In the genomic region with DNA sequence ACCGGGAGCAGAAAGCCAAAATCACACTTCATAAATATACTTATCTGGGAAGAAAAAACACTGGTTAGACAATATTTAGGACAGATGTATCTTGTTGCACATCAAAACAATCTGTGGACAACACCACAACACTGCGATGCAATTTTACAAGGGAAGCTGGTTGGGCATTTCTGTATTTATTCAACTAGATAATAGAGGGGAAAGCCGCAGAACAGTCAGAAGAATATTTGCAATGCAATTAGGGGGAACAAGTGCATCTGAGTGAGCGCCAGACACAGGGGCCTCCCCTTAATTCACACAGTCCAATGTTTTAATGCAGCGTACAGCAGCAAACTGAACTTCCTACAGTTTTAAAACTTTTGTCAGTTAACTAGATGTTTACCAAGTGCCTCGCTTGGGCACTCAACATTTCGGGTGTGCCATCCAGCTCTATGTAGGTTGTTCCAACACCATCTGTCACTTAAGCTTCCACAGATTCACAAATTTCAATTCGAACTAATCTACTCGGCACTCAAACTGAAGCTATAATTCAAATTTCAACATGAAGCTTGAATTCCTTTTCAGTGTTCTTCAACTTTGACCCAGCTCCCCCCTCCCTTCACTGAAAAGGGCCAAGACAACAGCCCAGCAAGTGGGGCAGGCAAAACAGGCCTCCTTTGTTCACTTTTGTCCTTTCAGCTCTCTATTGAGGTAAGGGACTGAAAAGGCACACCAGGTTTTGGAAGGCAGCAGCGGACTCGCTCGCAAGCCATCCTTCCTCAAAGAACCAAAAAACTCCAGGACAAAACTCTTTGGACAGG, we compare ENCODE assay signal across 1 cellular context.
TF ChIP-seq lines count a peak whose summit lies in the region.

No MANE protein-coding gene starts in this region.

TF ChIP-seq in GM12878, 131 proteins besides CTCF, POLR2A, EP300 and RAD21:
- TF ChIP-seq RBBP5 (conservative IDR thresholded peaks at IDR 0.05) (no peak), RFX5 (IDR thresholded peaks at IDR 0.05; ENCODE audit: low read depth, low read length) (no peak), BCL11A (IDR thresholded peaks at IDR 0.05; ENCODE audit: low read depth, low read length) (peak; percentile 15; the same call in 1 of the 2 replicates), MTA2 (IDR thresholded peaks at IDR 0.05; ENCODE audit: low read depth) (peak; percentile 55), NFIC (IDR thresholded peaks at IDR 0.05; ENCODE audit: low read depth, low read length) (no peak)
- TF ChIP-seq, protein P1, sequence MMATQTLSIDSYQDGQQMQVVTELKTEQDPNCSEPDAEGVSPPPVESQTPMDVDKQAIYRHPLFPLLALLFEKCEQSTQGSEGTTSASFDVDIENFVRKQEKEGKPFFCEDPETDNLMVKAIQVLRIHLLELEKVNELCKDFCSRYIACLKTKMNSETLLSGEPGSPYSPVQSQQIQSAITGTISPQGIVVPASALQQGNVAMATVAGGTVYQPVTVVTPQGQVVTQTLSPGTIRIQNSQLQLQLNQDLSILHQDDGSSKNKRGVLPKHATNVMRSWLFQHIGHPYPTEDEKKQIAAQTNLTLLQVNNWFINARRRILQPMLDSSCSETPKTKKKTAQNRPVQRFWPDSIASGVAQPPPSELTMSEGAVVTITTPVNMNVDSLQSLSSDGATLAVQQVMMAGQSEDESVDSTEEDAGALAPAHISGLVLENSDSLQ (IDR thresholded peaks at IDR 0.05): no peak
